ENCODE assay signal across 31 cellular contexts in genomic region chr2:145207884-145208283, GRCh38.
"Had no signal": no experiment of that assay in that cellular context is flagged by ENCODE, and none has a peak within 500 bp of the region (broad histone marks: within the 10 kb centered on the region; RNA-seq: fewer than 3 reads in every experiment).

No MANE protein-coding gene starts in this region.

- DNase-seq: activated CD4-positive, alpha-beta T cell treated with anti-CD3 and anti-CD28 coated beads, Interleukin-2, amount 10 ng/mL, durations not matched to agents 24 days and 14 days; activated CD4-positive, alpha-beta T cell treated with anti-CD3 and anti-CD28 coated beads, Interleukin-2, amount 50 U/mL, for 4 hours; activated CD8-positive, alpha-beta T cell treated with anti-CD3 and anti-CD28 coated beads for 36 hours; activated effector memory CD4-positive, alpha-beta T cell treated with anti-CD3 and anti-CD28 coated beads, Interleukin-2, amount 50 U/mL, for 16 hours; activated naive CD4-positive, alpha-beta T cell; activated naive CD4-positive, alpha-beta T cell treated with anti-CD3 and anti-CD28 coated beads, Interleukin-2, amount 50 U/mL, for 16 hours; activated naive CD8-positive, alpha-beta T cell treated with anti-CD3 and anti-CD28 coated beads for 36 hours; activated T-cell treated with anti-CD3 and anti-CD28 coated beads, Interleukin-2, amount 50 U/mL, for 1 hour; activated T-cell treated with anti-CD3 and anti-CD28 coated beads, Interleukin-2, amount 50 U/mL, for 72 hours; amniotic stem cell; aorta; brain microvascular endothelial cell; central memory CD4-positive, alpha-beta T cell; NCI-H1105; NCI-H1436; NCI-H1694; NCI-H1930; NCI-H2081 treated with DMSO at 0.1 percent for 48 hours; NCI-H226; NCI-H446 treated with DMSO at 0.1 percent for 48 hours; NCI-H524; NCI-H69; NCI-H82; SHP77; SJCRH30; T1000 had no signal

- FAIRE-seq: TTC549 had no signal

- H3K36me3 ChIP-seq: brain microvascular endothelial cell, SJCRH30 had no signal

- H3K4me2 ChIP-seq: KMS-11 had no signal

- H3K9ac ChIP-seq: KMS-11 had no signal

- H3K27ac ChIP-seq: brain microvascular endothelial cell, KMS-11, SJCRH30, SK-N-MC had no signal

- H3K9me3 ChIP-seq: SJCRH30 had no signal

- H3K27me3 ChIP-seq: brain microvascular endothelial cell, SJCRH30 had no signal

- ATAC-seq: activated CD8-positive, alpha-beta T cell treated with anti-CD3 and anti-CD28 coated beads for 36 hours; activated T-cell treated with anti-CD3 and anti-CD28 coated beads, Interleukin-2, amount 50 U/mL, for 72 hours; activated T-helper 17 cell treated with anti-CD3 and anti-CD28 coated beads, Interleukin-2, amount 50 U/mL, for 72 hours; Panc1 had no signal

- H3K4me3 ChIP-seq: SJCRH30, SK-N-MC had no signal
